Comparison of ENCODE assay signal across 9 cellular contexts in the genomic region with DNA sequence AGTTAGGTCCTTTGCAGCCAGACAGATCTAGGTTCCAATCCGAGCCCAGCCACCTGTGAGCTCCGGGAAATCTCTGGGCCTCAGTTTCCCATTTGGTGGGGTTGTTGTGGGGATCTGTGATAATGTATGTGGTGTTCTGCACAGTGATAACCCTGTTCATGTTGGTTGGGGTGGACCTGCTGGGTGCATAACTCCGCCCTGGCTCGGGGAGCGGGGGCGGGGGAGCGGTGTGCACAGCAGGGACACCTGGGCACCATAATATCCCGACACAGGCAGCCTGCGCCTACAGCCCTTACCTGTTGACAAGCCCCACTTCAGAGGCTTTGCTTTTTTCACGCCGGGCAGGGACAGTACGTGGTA. TPM values are rescaled to one million over a fixed set of nuclear protein-coding genes. Genes with fewer than 3 reads are reported as not detected.
A peak's percentile ranks its signal among the peaks of the same experiment; 100 is the strongest.
DNase-seq lines count a peak whose midpoint lies in the region; ATAC-seq and TF ChIP-seq lines count a peak whose summit lies in the region.
"Had no signal": no experiment of that assay in that cellular context is flagged by ENCODE, and none has a peak within 500 bp of the region (broad histone marks: within the 10 kb centered on the region; RNA-seq: fewer than 3 reads in every experiment).

No MANE protein-coding gene starts in this region.

- H3K27me3 ChIP-seq in Panc1 (ENCODE audit: control insufficient read depth, insufficient read depth, low read length) (0 out of 2 replicates have a peak, but pooled peaks cover 2% of the 10 kb centered on the region), heart left ventricle (peaks cover 0 to 63% (median 11%) of the 10 kb centered on the region in 9 donors)

- POLR2A ChIA-PET in Panc1 (lab: Charles Lee) = no interaction called here

- no TSS peak for BruUV-seq in Panc1 (replicated peaks; lab: Mats Ljungman, UMichigan)

- ATAC-seq in Panc1 = peak; percentile 26; the same call in 1 of the 2 replicates
- peak in 2 of 4 donors; percentile 18 to 41 for ATAC-seq in heart left ventricle
- ATAC-seq in GM21528 (IDR thresholded peaks at IDR 0.05; ENCODE audit: low FRiP score, unreplicated experiment) = no peak
- ATAC-seq in GM21717 (IDR thresholded peaks at IDR 0.05; ENCODE audit: unreplicated experiment) = no peak

- DNase-seq in NCI-H146 (lab: John Stamatoyannopoulos, UW) (peak; percentile 33), NCI-H146 treated with DMSO at 0.1 percent for 48 hours (lab: John Stamatoyannopoulos, UW; ENCODE audit: unreplicated experiment) (no peak), Panc1 (ENCODE audit: low read depth, low spot score) (no peak), heart left ventricle (no peak), skeletal muscle cell (ENCODE audit: low read depth) (no peak), dermis blood vessel endothelial cell (no peak)

- H3K4me3 ChIP-seq in Panc1 (ENCODE audit: low read depth in 2 of 2, low read length in 2 of 2) (peak overlapping the region; percentile 35 to 48), heart left ventricle (peak overlapping the region in 8 of 12 donors; percentile 30 to 56 (median 47)), skeletal muscle cell (ENCODE audit: low read depth, low read length) (peak overlapping the region; percentile 40)

- TF ChIP-seq CTCF in Panc1 (IDR thresholded peaks at IDR 0.05) (no peak), heart left ventricle (IDR thresholded peaks at IDR 0.05) (no peak)

- H3K4me1 ChIP-seq in Panc1 (ENCODE audit: control insufficient read depth, insufficient read depth, low read length) (peaks cover 5% of the 10 kb centered on the region), heart left ventricle (peaks cover 0 to 15% (median 5%) of the 10 kb centered on the region in 12 donors)

- CTCF ChIA-PET in Panc1 (lab: Charles Lee) = interaction anchor here (0.6 to 1.4 kb wide), 7 partner anchors 19 to 523 kb away, joined by 3 to 4 read pairs (median 4); no protein-coding TSS in a partner anchor

- in situ Hi-C loops in Panc1 (cut with HindIII; ENCODE audit: low pct_unique_long_range_greater_than_20kb, low sequenced_read_pairs) = no loop called here

- intact Hi-C loops in Panc1 (cut with micrococcal nuclease; ENCODE audit: unreplicated experiment) (no loop called here), heart left ventricle (cut with DNase I) (loop anchor here in 1 of 10 donors (5.0 kb wide), 1 partner anchor 312 kb away; no protein-coding TSS in a partner anchor)

- no peak overlapping the region for H3K27ac ChIP-seq in Panc1 (ENCODE audit: low read length)
- H3K27ac ChIP-seq in heart left ventricle = no peak overlapping the region

- 41 to 53% (median 44%) methylated on average over 5 to 12 of the region's 12 CpGs for WGBS in heart left ventricle, 4 donors

- no peaks in the 10 kb centered on the region for H3K36me3 ChIP-seq in Panc1 (ENCODE audit: control insufficient read depth, insufficient read depth, low read length)
- no peaks in the 10 kb centered on the region for H3K36me3 ChIP-seq in heart left ventricle

- H3K9me3 ChIP-seq in Panc1 (ENCODE audit: control insufficient read depth, insufficient read depth, low read depth, low read length) = peaks cover 2% of the 10 kb centered on the region; the same call in 1 of the 2 replicates
- peaks cover 0 to 5% (median 0%) of the 10 kb centered on the region in 12 donors for H3K9me3 ChIP-seq in heart left ventricle
- H3K9me3 ChIP-seq: SK-N-SH had no signal

- TF ChIP-seq POLR2A in heart left ventricle (IDR thresholded peaks at IDR 0.05) = no peak

RNA-seq across cellular contexts. Expression of gene ACOT11, which starts 48.0 kb away (rescaled TPM):
- total RNA-seq in Panc1 (2021; ENCODE audit: unreplicated experiment) (1.9 TPM), heart left ventricle (10 to 100 TPM; 33.2 to 69.3 (median 55.9) TPM), dermis blood vessel endothelial cell (1.0 and 3.0 TPM in 2 replicates)
- polyA plus RNA-seq in Panc1 (2012; ENCODE audit: insufficient read length) = 1.6 TPM
- 10 to 100 TPM; 40.8 to 60.8 TPM for polyA plus RNA-seq in heart left ventricle
